1 cellular context compared by ENCODE assay signal in genomic region chr10:61750943-61751471, GRCh38.
TF ChIP-seq lines count a peak whose summit lies in the region.

No MANE protein-coding gene starts in this region.

TF ChIP-seq in K562, 482 proteins besides CTCF, POLR2A, EP300 and RAD21 (continued from another document and continues in another):
- TF ChIP-seq ZNF318 (IDR thresholded peaks at IDR 0.05; ENCODE audit: borderline replicate concordance in 1 of 2, low read depth in 1 of 2) (no peak), EHMT2 (IDR thresholded peaks at IDR 0.05) (peak; percentile 37; the same call in 1 of the 2 replicates), ASH1L (IDR thresholded peaks at IDR 0.05; ENCODE audit: borderline replicate concordance, low read depth, partially characterized antibody) (no peak), HSF4 (CRISPR knock-in tag; IDR thresholded peaks at IDR 0.05; ENCODE audit: borderline replicate concordance) (no peak), NEUROD1 (IDR thresholded peaks at IDR 0.05; ENCODE audit: borderline replicate concordance, low read depth, low read length, partially characterized antibody) (no peak), THAP7 (CRISPR knock-in tag; IDR thresholded peaks at IDR 0.05) (no peak), BACH1 (tag; IDR thresholded peaks at IDR 0.05) (no peak), ZNF431 (CRISPR knock-in tag; IDR thresholded peaks at IDR 0.05) (no peak), WHSC1 (IDR thresholded peaks at IDR 0.05; ENCODE audit: low read length) (no peak), ZBTB7A (IDR thresholded peaks at IDR 0.05; ENCODE audit: borderline replicate concordance, control insufficient read depth, low read depth, low read length) (no peak), RCOR1 (IDR thresholded peaks at IDR 0.05; ENCODE audit: borderline replicate concordance in 1 of 2, low read depth in 2 of 2, low read length in 2 of 2) (peak in 1 of 2 experiments; percentile 88; a peak in 2 of 4 replicates), SRSF7 (optimal IDR thresholded peaks at IDR 0.05; ENCODE audit: low read depth, low read length) (no peak), NR3C1 (CRISPR knock-in tag; IDR thresholded peaks at IDR 0.05) (no peak), ATF6 (CRISPR knock-in tag; IDR thresholded peaks at IDR 0.05) (no peak), TFAM (CRISPR knock-in tag; conservative IDR thresholded peaks at IDR 0.05) (no peak), MLLT1 (IDR thresholded peaks at IDR 0.05) (no peak), TCF7L2 (IDR thresholded peaks at IDR 0.05; ENCODE audit: low read depth, low read length) (no peak), MITF (IDR thresholded peaks at IDR 0.05) (no peak), ZNF23 (CRISPR knock-in tag; IDR thresholded peaks at IDR 0.05) (no peak), CHAMP1 (IDR thresholded peaks at IDR 0.05) (peak; percentile 82), ZNF644 (tag; IDR thresholded peaks at IDR 0.05; ENCODE audit: low read depth) (peak; percentile 73; the same call in 1 of the 2 replicates), IFI16 (CRISPR knock-in tag; IDR thresholded peaks at IDR 0.05) (no peak), DDX20 (tag; IDR thresholded peaks at IDR 0.05; ENCODE audit: low read depth) (no peak), MED1 (CRISPR knock-in tag; IDR thresholded peaks at IDR 0.05; ENCODE audit: borderline replicate concordance) (no peak), SMARCA5 (IDR thresholded peaks at IDR 0.05) (peak; percentile 80; the same call in 1 of the 2 replicates), CAMTA2 (CRISPR knock-in tag; conservative IDR thresholded peaks at IDR 0.05) (no peak), CBX3 (IDR thresholded peaks at IDR 0.05; ENCODE audit: borderline replicate concordance in 1 of 2, low read length in 2 of 2) (peak in 1 of 2 experiments; percentile 83; a peak in 1 of 3 replicates), HNRNPUL1 (IDR thresholded peaks at IDR 0.05; ENCODE audit: low read length) (no peak), MCM7 (IDR thresholded peaks at IDR 0.05) (no peak), MTF1 (CRISPR knock-in tag; IDR thresholded peaks at IDR 0.05; ENCODE audit: borderline replicate concordance) (no peak), PHB (CRISPR knock-in tag; IDR thresholded peaks at IDR 0.05) (no peak), TBP (optimal IDR thresholded peaks at IDR 0.05; ENCODE audit: low read depth, low read length) (no peak), DPF2 (IDR thresholded peaks at IDR 0.05) (peak; percentile 49), BHLHE40 (IDR thresholded peaks at IDR 0.05; ENCODE audit: low read length) (no peak), ILK (tag; IDR thresholded peaks at IDR 0.05; ENCODE audit: borderline replicate concordance, low read depth) (no peak)
